In the genomic region with DNA sequence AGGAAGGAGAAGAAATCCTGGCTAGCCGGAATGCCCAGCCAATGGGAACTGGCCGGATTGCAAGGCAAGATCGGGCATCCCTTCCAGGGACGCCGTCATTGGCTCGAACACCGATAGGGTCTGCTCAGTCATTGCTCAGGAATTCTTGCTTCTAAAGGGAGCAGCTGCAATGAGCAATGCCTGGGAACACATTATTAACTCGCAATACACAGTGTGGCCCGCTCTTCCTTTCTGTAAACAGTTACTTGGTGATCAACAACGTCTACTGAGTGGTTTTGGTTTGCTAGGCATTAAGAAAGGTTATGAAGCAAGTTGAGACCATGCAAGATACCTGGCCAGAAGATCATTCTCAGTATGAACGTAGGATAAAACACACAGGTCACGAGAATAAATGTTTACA, we compare ENCODE assay signal across 8 cellular contexts.
DNase-seq lines count a peak whose midpoint lies in the region; ATAC-seq and TF ChIP-seq lines count a peak whose summit lies in the region.

No MANE protein-coding gene starts in this region.

- H3K4me2 ChIP-seq in PC-9: peak overlapping the region; percentile 17; the same call in 1 of the 2 replicates

- DNase-seq in PC-9 (peak; percentile 74), esophagus squamous epithelium (lab: John Stamatoyannopoulos, UW) (no peak), renal cortical epithelial cell (ENCODE audit: low read depth) (peak; percentile 98), GM20000 (ENCODE audit: low spot score) (no peak), BE2C (no peak)

- CTCF ChIA-PET in PC-9 (lab: Charles Lee): no interaction called here

- ATAC-seq in GM21786 (IDR thresholded peaks at IDR 0.05; ENCODE audit: unreplicated experiment): peak; percentile 12
- ATAC-seq in HG02840 (IDR thresholded peaks at IDR 0.05; ENCODE audit: low FRiP score, unreplicated experiment): no peak
- ATAC-seq in HG03565 (IDR thresholded peaks at IDR 0.05; ENCODE audit: unreplicated experiment): no peak

- intact Hi-C loops in PC-9 (cut with micrococcal nuclease; ENCODE audit: unreplicated experiment): no loop called here
- intact Hi-C loops in esophagus squamous epithelium (cut with DNase I): no loop called here

- no TSS peak for BruUV-seq in PC-9 (replicated peaks; lab: Mats Ljungman, UMichigan)

- H3K27ac ChIP-seq in PC-9 (peak overlapping the region; percentile 45), esophagus squamous epithelium (peak overlapping the region; percentile 15 to 71 (median 57))

- no peak overlapping the region for H3K4me3 ChIP-seq in PC-9
- no peak overlapping the region for H3K4me3 ChIP-seq in esophagus squamous epithelium
- H3K4me3 ChIP-seq in BE2C (ENCODE audit: low read depth, low read length): no peak overlapping the region

- no peak for TF ChIP-seq CTCF in PC-9 (conservative IDR thresholded peaks at IDR 0.05)
- no peak for TF ChIP-seq CTCF in esophagus squamous epithelium (IDR thresholded peaks at IDR 0.05)
- TF ChIP-seq CTCF in GM20000 (IDR thresholded peaks at IDR 0.05; ENCODE audit: extremely low read depth, missing control alignments): no peak
- no peak for TF ChIP-seq CTCF in BE2C (IDR thresholded peaks at IDR 0.05; ENCODE audit: low read depth, low read length)

- H4K20me1 ChIP-seq in PC-9 (ENCODE audit: insufficient read depth): no peaks in the 10 kb centered on the region

- no peaks in the 10 kb centered on the region for H3K9me2 ChIP-seq in PC-9 (ENCODE audit: insufficient read depth)

- no peak for TF ChIP-seq POLR2A in esophagus squamous epithelium (IDR thresholded peaks at IDR 0.05)

- H3K27me3 ChIP-seq in PC-9 (ENCODE audit: insufficient read depth, low read depth) (no peaks in the 10 kb centered on the region), esophagus squamous epithelium (no peaks in the 10 kb centered on the region), BE2C (no peaks in the 10 kb centered on the region)

- POLR2A ChIA-PET in PC-9 (lab: Charles Lee; ENCODE audit: unreplicated experiment): interaction anchor here (0.7 kb wide), 1 partner anchor 29 kb away, joined by 3 read pairs; no protein-coding TSS in a partner anchor

- no peaks in the 10 kb centered on the region for H3K79me2 ChIP-seq in PC-9 (ENCODE audit: low read depth)

- H3K4me1 ChIP-seq in PC-9 (replicated peaks; ENCODE audit: insufficient read depth): peaks cover 13% of the 10 kb centered on the region
- peaks cover 7 to 47% (median 13%) of the 10 kb centered on the region in 3 donors for H3K4me1 ChIP-seq in esophagus squamous epithelium
- H3K4me1 ChIP-seq in BE2C: no peaks in the 10 kb centered on the region

- 29 to 49% methylated on average over 12 of the region's 12 CpGs for WGBS in esophagus squamous epithelium, 2 donors

- H3K36me3 ChIP-seq in PC-9 (ENCODE audit: low read depth): no peaks in the 10 kb centered on the region
- no peaks in the 10 kb centered on the region for H3K36me3 ChIP-seq in esophagus squamous epithelium
- no peaks in the 10 kb centered on the region for H3K36me3 ChIP-seq in BE2C

- H3F3A ChIP-seq in PC-9 (ENCODE audit: insufficient read depth, low read depth): no peaks in the 10 kb centered on the region

- peaks cover 3% of the 10 kb centered on the region; the same call in 1 of the 2 replicates for H3K9me3 ChIP-seq in PC-9 (ENCODE audit: insufficient read depth, low read depth)
- H3K9me3 ChIP-seq in esophagus squamous epithelium: no peaks in the 10 kb centered on the region
- H3K9me3 ChIP-seq in BE2C: no peaks in the 10 kb centered on the region

- 0 out of 2 replicates have a peak overlapping the region, but pooled peaks have one; percentile 9 for H2AFZ ChIP-seq in PC-9

Comparison
In these comparisons a context has a peak if more than half of its experiments do, and no peak if none do; other contexts are left out.
1. DNase-seq: peak in PC-9 (2 of 2) and renal cortical epithelial cell (single experiment); none in esophagus squamous epithelium (single experiment), GM20000 (single experiment) and BE2C (single experiment).